ENCODE assay signal across 8 cellular contexts in the genomic region with DNA sequence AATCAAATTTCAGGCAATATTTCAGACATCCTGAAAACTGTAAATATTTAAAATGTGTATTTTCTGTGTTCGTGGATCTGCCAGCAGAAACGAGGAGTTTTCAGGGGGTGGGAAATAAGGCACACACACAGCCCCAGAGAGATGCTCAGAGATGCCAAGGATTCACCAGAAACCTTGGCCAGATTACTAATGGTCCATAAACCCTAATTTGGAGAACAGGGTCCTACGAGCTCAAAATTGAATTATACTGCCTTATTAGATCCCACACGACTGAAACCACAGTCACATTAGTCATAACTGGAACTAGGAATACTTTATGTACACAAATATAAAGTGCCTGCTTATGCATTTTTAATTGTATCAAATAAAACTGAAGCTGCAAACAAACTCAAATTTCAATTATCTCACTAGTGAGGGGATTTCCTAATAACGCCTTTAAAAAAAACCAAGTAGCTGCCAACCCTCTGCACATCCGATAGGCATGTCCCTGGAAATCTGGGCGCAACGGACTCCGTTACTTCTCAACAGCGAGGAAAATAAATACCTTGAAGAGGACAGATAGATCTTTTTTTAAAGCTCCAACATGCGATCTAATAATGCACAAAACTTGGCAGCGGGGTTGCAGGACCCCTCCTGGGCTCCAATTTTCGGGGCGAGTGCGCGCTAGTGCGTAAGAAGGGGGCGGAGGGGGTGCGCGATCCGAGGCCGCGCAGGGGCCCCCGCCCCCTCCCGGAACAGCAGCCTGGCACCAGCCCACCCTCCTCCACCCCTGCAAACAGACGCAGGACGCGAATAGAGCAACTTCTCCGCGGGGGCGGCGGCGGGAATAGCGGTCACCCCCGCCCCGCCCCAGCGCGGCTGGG. TPM values are rescaled to one million over a fixed set of nuclear protein-coding genes. Genes with fewer than 3 reads are reported as not detected.
DNase-seq lines count a peak whose midpoint lies in the region; ATAC-seq lines count a peak whose summit lies in the region.

No MANE protein-coding gene starts in this region.

- H2BK120ac ChIP-seq in mesenchymal stem cell (ENCODE audit: low read depth, low read length): no peak overlapping the region

- peak overlapping the region; percentile 88 to 91 for H3K4me3 ChIP-seq in mesenchymal stem cell (ENCODE audit: insufficient read depth in 1 of 2, low read depth in 1 of 2, low read length in 2 of 2)

- H3K4me2 ChIP-seq in mesenchymal stem cell (ENCODE audit: low read length, poor library complexity, severe bottlenecking): peak overlapping the region; percentile 43

- H3K79me1 ChIP-seq in mesenchymal stem cell (replicated peaks; ENCODE audit: low read length, poor library complexity, severe bottlenecking): peaks cover 4% of the 10 kb centered on the region

- no peak overlapping the region for H3K18ac ChIP-seq in mesenchymal stem cell (ENCODE audit: low read depth in 1 of 2, low read length in 2 of 2)

- H3K9me3 ChIP-seq in mesenchymal stem cell (ENCODE audit: control insufficient read depth, low read length): no peaks in the 10 kb centered on the region

- no peak overlapping the region for H3K23ac ChIP-seq in mesenchymal stem cell (ENCODE audit: low read length in 2 of 2)

- no peaks in the 10 kb centered on the region for H3K36me3 Mint-ChIP-seq in stimulated activated memory B cell treated with anti-CD40 and anti-IgM and Interleukin-4, amounts not matched to agents 10 μg/mL and 1 μg/mL and 100 μg/mL, for 72 hours

- H3K27me3 ChIP-seq in mesenchymal stem cell (ENCODE audit: control insufficient read depth in 1 of 2, insufficient read depth in 1 of 2, low read length in 2 of 2): peaks cover 0 to 12% of the 10 kb centered on the region in 2 experiments

- H3K14ac ChIP-seq in mesenchymal stem cell (ENCODE audit: low read length in 2 of 2): peak overlapping the region; percentile 41 to 70

- no peak overlapping the region for H4K91ac ChIP-seq in mesenchymal stem cell (ENCODE audit: low read length)

- H2BK15ac ChIP-seq in mesenchymal stem cell (ENCODE audit: low read depth, poor library complexity, severe bottlenecking): no peak overlapping the region

- H3K27ac Mint-ChIP-seq in stimulated activated memory B cell treated with anti-CD40 and anti-IgM and Interleukin-4, amounts not matched to agents 10 μg/mL and 1 μg/mL and 100 μg/mL, for 72 hours: peak overlapping the region; percentile 89

- ATAC-seq in GM21515 (IDR thresholded peaks at IDR 0.05; ENCODE audit: unreplicated experiment) (peak; percentile 10), HG03571 (IDR thresholded peaks at IDR 0.05; ENCODE audit: unreplicated experiment) (no peak)
- peak; percentile 3 for ATAC-seq in stimulated activated memory B cell treated with anti-CD40 and anti-IgM and Interleukin-4, amounts not matched to agents 10 μg/mL and 1 μg/mL and 100 μg/mL, for 72 hours

- H3K4me1 ChIP-seq in mesenchymal stem cell (ENCODE audit: control insufficient read depth, insufficient read depth, low read depth, low read length): no peaks in the 10 kb centered on the region

- H3K9me3 Mint-ChIP-seq in stimulated activated memory B cell treated with anti-CD40 and anti-IgM and Interleukin-4, amounts not matched to agents 10 μg/mL and 1 μg/mL and 100 μg/mL, for 72 hours: no peaks in the 10 kb centered on the region

- H3K4me1 Mint-ChIP-seq in stimulated activated memory B cell treated with anti-CD40 and anti-IgM and Interleukin-4, amounts not matched to agents 10 μg/mL and 1 μg/mL and 100 μg/mL, for 72 hours: peaks cover 72% of the 10 kb centered on the region

- peak overlapping the region; percentile 91 for H3K9ac ChIP-seq in mesenchymal stem cell (ENCODE audit: low read length)

- no peak overlapping the region for H2BK12ac ChIP-seq in mesenchymal stem cell (ENCODE audit: low read length in 2 of 2)

- no peak overlapping the region for H2AK5ac ChIP-seq in mesenchymal stem cell (ENCODE audit: low read length, severe bottlenecking)

- peak overlapping the region; percentile 90 for H2BK5ac ChIP-seq in mesenchymal stem cell (ENCODE audit: low read depth, low read length, poor library complexity, severe bottlenecking)

- H2AFZ ChIP-seq in mesenchymal stem cell (ENCODE audit: low read depth, low read length): no peak overlapping the region

- 12% methylated on average over 16 of the region's 38 CpGs for WGBS in mesenchymal stem cell

- no peaks in the 10 kb centered on the region for H3K27me3 Mint-ChIP-seq in stimulated activated memory B cell treated with anti-CD40 and anti-IgM and Interleukin-4, amounts not matched to agents 10 μg/mL and 1 μg/mL and 100 μg/mL, for 72 hours

- peak overlapping the region; percentile 86 for H3K4me3 Mint-ChIP-seq in stimulated activated memory B cell treated with anti-CD40 and anti-IgM and Interleukin-4, amounts not matched to agents 10 μg/mL and 1 μg/mL and 100 μg/mL, for 72 hours

- no peak overlapping the region for H4K8ac ChIP-seq in mesenchymal stem cell (ENCODE audit: low read length)

- no peak overlapping the region for H3K4ac ChIP-seq in mesenchymal stem cell (ENCODE audit: low read depth in 1 of 2, low read length in 2 of 2)

- no peak overlapping the region for H3K27ac ChIP-seq in mesenchymal stem cell (ENCODE audit: low read length, poor library complexity, severe bottlenecking)

- DNase-seq in COR-L47 (lab: John Stamatoyannopoulos, UW): peak; percentile 14
- DNase-seq in LHCN-M2 (ENCODE audit: low read depth): peak; percentile 29
- DNase-seq in activated CD4-positive, alpha-beta T cell treated with anti-CD3 and anti-CD28 coated beads for 4 hours: peak; percentile 44 to 54
- DNase-seq in ecto neural progenitor cell (ENCODE audit: low spot score): peak; percentile 58
- DNase-seq in mesenchymal stem cell: peak; percentile 56

- H3K36me3 ChIP-seq in mesenchymal stem cell (ENCODE audit: control insufficient read depth in 1 of 2, insufficient read depth in 2 of 2, low read depth in 1 of 2, low read length in 2 of 2): no peaks in the 10 kb centered on the region

RNA-seq across cellular contexts. Expression of a gene that starts 0.9 kb away (rescaled TPM):
- 19.5 and 20.2 TPM in 2 replicates for total RNA-seq in LHCN-M2 (2014; rRNA removed)
- polyA plus RNA-seq in LHCN-M2 (2012): 5.1 TPM
- polyA plus RNA-seq in mesenchymal stem cell (2013, experiment 1 of 2): 14.9 TPM
- polyA plus RNA-seq in mesenchymal stem cell (2013, experiment 2 of 2): 14.2 TPM
